ENCODE assay signal across 36 cellular contexts in the genomic region with DNA sequence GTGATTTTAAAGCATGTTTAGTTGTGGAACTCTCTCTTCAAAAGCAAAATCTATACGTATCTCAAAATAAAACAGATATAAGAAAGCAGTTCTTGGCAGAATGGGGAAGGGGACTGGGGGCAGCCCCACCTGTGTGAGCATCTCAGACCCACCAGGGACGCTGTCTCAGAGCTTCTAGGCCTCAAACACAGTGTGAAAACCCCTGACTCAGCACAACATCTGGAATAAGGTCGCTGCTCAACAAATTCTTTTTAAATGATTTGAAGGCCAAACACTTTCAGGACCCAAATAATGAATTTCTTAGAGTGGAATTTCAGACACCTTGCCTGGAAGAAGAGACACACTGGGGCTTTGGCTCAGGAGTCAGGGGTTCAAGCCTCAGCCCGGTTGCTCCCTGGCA. TPM values are rescaled to one million over a fixed set of nuclear protein-coding genes. Genes with fewer than 3 reads are reported as not detected.
"Had no signal": no experiment of that assay in that cellular context is flagged by ENCODE, and none has a peak within 500 bp of the region (broad histone marks: within the 10 kb centered on the region; RNA-seq: fewer than 3 reads in every experiment).

No MANE protein-coding gene starts in this region.

- H3K36me3 Mint-ChIP-seq: activated naive CD4-positive, alpha-beta T cell treated with anti-CD3 and anti-CD28 coated beads, Interleukin-2, amount 50 U/mL, for 72 hours; T-cell had no signal

- H3K27ac Mint-ChIP-seq: activated CD4-positive, alpha-beta T cell treated with anti-CD3 and anti-CD28 coated beads, Interleukin-2, amount 10 ng/mL, durations not matched to agents 24 days and 14 days; activated CD8-positive, alpha-beta T cell treated with anti-CD3 and anti-CD28 coated beads for 36 hours; activated naive CD4-positive, alpha-beta T cell treated with anti-CD3 and anti-CD28 coated beads for 36 hours; activated naive CD4-positive, alpha-beta T cell treated with anti-CD3 and anti-CD28 coated beads, Interleukin-2, amount 50 U/mL, for 72 hours; activated T-helper 1 cell treated with anti-CD3 and anti-CD28 coated beads, Interleukin-12 subunit alpha, Interleukin-12 subunit beta, Interleukin-2, Interleukin-4 antibody, amounts not matched to agents 30 ng/mL and 10 ng/mL and 1 ng/mL, durations not matched to agents 14 hours and 24 hours and 36 hours; T-cell had no signal

- H3K4me3 ChIP-seq: adrenal gland, body of pancreas, breast epithelium had no signal

- H3K9me3 ChIP-seq: adrenal gland, body of pancreas, breast epithelium had no signal

- H3K27ac ChIP-seq: adrenal gland, body of pancreas, breast epithelium, WERI-Rb-1 had no signal

- H3K27me3 ChIP-seq: adrenal gland, body of pancreas, breast epithelium had no signal

- H3K9me3 Mint-ChIP-seq: activated CD4-positive, alpha-beta T cell treated with anti-CD3 and anti-CD28 coated beads, Interleukin-2, amount 10 ng/mL, durations not matched to agents 24 days and 14 days; activated CD8-positive, alpha-beta T cell treated with anti-CD3 and anti-CD28 coated beads for 36 hours; activated naive CD4-positive, alpha-beta T cell treated with anti-CD3 and anti-CD28 coated beads for 36 hours; activated naive CD4-positive, alpha-beta T cell treated with anti-CD3 and anti-CD28 coated beads, Interleukin-2, amount 50 U/mL, for 72 hours; activated T-cell treated with anti-CD3 and anti-CD28 coated beads, Interleukin-2, amount 50 U/mL, for 4 hours; activated T-helper 1 cell treated with anti-CD3 and anti-CD28 coated beads, Interleukin-12 subunit alpha, Interleukin-12 subunit beta, Interleukin-2, Interleukin-4 antibody, amounts not matched to agents 30 ng/mL and 10 ng/mL and 1 ng/mL, durations not matched to agents 14 hours and 24 hours and 36 hours; T-cell had no signal

- H3K4me3 Mint-ChIP-seq: activated CD4-positive, alpha-beta T cell treated with anti-CD3 and anti-CD28 coated beads, Interleukin-2, amount 10 ng/mL, durations not matched to agents 24 days and 14 days; activated CD8-positive, alpha-beta T cell treated with anti-CD3 and anti-CD28 coated beads for 36 hours; activated naive CD4-positive, alpha-beta T cell treated with anti-CD3 and anti-CD28 coated beads for 36 hours; activated T-cell treated with anti-CD3 and anti-CD28 coated beads, Interleukin-2, amount 50 U/mL, for 4 hours; activated T-helper 1 cell treated with anti-CD3 and anti-CD28 coated beads, Interleukin-12 subunit alpha, Interleukin-12 subunit beta, Interleukin-2, Interleukin-4 antibody, amounts not matched to agents 30 ng/mL and 10 ng/mL and 1 ng/mL, durations not matched to agents 14 hours and 24 hours and 36 hours; T-cell had no signal

- H3K36me3 ChIP-seq: adrenal gland, breast epithelium, WERI-Rb-1 had no signal

- DNase-seq: activated CD4-positive, alpha-beta T cell treated with anti-CD3 and anti-CD28 coated beads for 1 hour; activated CD4-positive, alpha-beta T cell treated with anti-CD3 and anti-CD28 coated beads, Interleukin-2, amount 10 ng/mL, durations not matched to agents 24 days and 14 days; activated CD4-positive, alpha-beta T cell treated with anti-CD3 and anti-CD28 coated beads, Interleukin-2, amount 50 U/mL, for 4 hours; activated CD4-positive, CD25-positive, alpha-beta regulatory T cell; activated CD8-positive, alpha-beta T cell treated with anti-CD3 and anti-CD28 coated beads for 36 hours; activated gamma-delta T cell treated with Interleukin-2 at 50 U/mL for 16 hours; activated naive CD4-positive, alpha-beta T cell treated with anti-CD3 and anti-CD28 coated beads for 36 hours; activated T-cell treated with anti-CD3 and anti-CD28 coated beads for 4 hours; activated T-cell treated with anti-CD3 and anti-CD28 coated beads, Interleukin-2, amount 50 U/mL, for 4 hours; adrenal gland; body of pancreas; NCI-H1092 treated with DMSO at 0.1 percent for 48 hours; NCI-H1417; NCI-H146; NCI-H187; NCI-H2029 treated with DMSO at 0.1 percent for 48 hours; NCI-H2107; NCI-H2171; NCI-H510A; NCI-H526; NCI-H748 treated with DMSO at 0.1 percent for 48 hours; NK-92 treated with Interleukin-12 subunit alpha and Interleukin-12 subunit beta, amount 100 ng/mL, for 24 hours; SIG-M5; T-cell; T-helper 2 cell; T-helper 9 cell; WERI-Rb-1 had no signal

- ATAC-seq: activated CD8-positive, alpha-beta T cell treated with anti-CD3 and anti-CD28 coated beads for 36 hours; activated naive CD4-positive, alpha-beta T cell treated with anti-CD3 and anti-CD28 coated beads, Interleukin-2, amount 50 U/mL, for 72 hours; activated T-cell treated with anti-CD3 and anti-CD28 coated beads, Interleukin-2, amount 50 U/mL, for 4 hours; body of pancreas; Right ventricle myocardium inferior; SK-N-SH treated with all-trans-retinoic acid at 6 μM for 48 hours; T-cell had no signal

- FAIRE-seq: astrocyte had no signal

- H3K4me1 Mint-ChIP-seq: activated CD4-positive, alpha-beta T cell treated with anti-CD3 and anti-CD28 coated beads, Interleukin-2, amount 10 ng/mL, durations not matched to agents 24 days and 14 days; T-cell had no signal

RNA-seq across cellular contexts. Expression of a gene that starts 27.1 kb away (rescaled TPM):
- total RNA-seq: activated CD4-positive, alpha-beta T cell treated with anti-CD3 and anti-CD28 coated beads, Interleukin-2, amount 10 ng/mL, durations not matched to agents 24 days and 14 days; activated CD8-positive, alpha-beta T cell treated with anti-CD3 and anti-CD28 coated beads for 36 hours; activated naive CD4-positive, alpha-beta T cell treated with anti-CD3 and anti-CD28 coated beads, Interleukin-2, amount 50 U/mL, for 72 hours; activated T-cell treated with anti-CD3 and anti-CD28 coated beads, Interleukin-2, amount 50 U/mL, for 4 hours; activated T-helper 1 cell treated with anti-CD3 and anti-CD28 coated beads, Interleukin-12 subunit alpha, Interleukin-12 subunit beta, Interleukin-2, Interleukin-4 antibody, amounts not matched to agents 30 ng/mL and 10 ng/mL and 1 ng/mL, durations not matched to agents 14 hours and 24 hours and 36 hours; body of pancreas; cardiac septum; LHCN-M2; Right ventricle myocardium inferior; SK-MEL-5; T-cell had no signal
